In the genomic region with DNA sequence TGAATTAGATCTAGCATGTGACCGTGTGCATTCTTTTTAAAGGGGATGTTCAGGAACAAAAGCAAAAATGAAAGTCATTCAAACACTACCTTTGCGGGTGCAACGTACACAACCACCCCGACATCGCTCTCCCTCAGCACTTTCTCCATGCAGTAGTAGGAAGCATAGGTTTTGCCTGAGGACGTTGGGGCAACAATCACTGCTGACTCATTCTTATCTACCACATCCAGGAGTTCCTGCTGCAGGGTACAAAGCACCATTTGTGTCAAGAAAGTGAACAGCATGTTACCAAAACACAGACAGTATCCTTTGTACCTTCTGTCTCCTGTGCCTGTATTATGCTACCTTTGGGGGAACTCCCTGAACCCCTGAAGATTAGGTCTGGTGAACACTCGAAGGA, we compare ENCODE assay signal across 10 cellular contexts. TPM values are rescaled to one million over a fixed set of nuclear protein-coding genes. Genes with fewer than 3 reads are reported as not detected.
DNase-seq lines count a peak whose midpoint lies in the region; ATAC-seq and TF ChIP-seq lines count a peak whose summit lies in the region.
"Had no signal": no experiment of that assay in that cellular context is flagged by ENCODE, and none has a peak within 500 bp of the region (broad histone marks: within the 10 kb centered on the region; RNA-seq: fewer than 3 reads in every experiment).

No MANE protein-coding gene starts in this region.

- TF ChIP-seq POLR2A in stomach (IDR thresholded peaks at IDR 0.05): no peak

- H3K4me1 ChIP-seq in stomach: peaks cover 0 to 9% (median 0%) of the 10 kb centered on the region in 4 donors
- H3K4me1 ChIP-seq: BLaER1, left ventricle myocardium inferior had no signal

- peaks cover 7 to 83% (median 70%) of the 10 kb centered on the region in 4 donors for H3K36me3 ChIP-seq in stomach

- H3K4me3 ChIP-seq in fibroblast of pulmonary artery (replicated peaks; ENCODE audit: low read depth, low read length) (no peak overlapping the region), stomach (no peak overlapping the region)
- H3K4me3 ChIP-seq: BLaER1, left ventricle myocardium inferior had no signal

- 30 to 46% (median 35%) methylated on average over 7 of the region's 7 CpGs for WGBS in stomach, 5 donors

- H3K9me3 ChIP-seq in stomach: no peaks in the 10 kb centered on the region
- H3K9me3 ChIP-seq: BLaER1, left ventricle myocardium inferior had no signal

- ATAC-seq in left ventricle myocardium superior: peak; percentile 51
- no peak for ATAC-seq in Right ventricle myocardium inferior
- ATAC-seq in GM21529 (IDR thresholded peaks at IDR 0.05; ENCODE audit: unreplicated experiment): no peak

- no peak for TF ChIP-seq EP300 in stomach (IDR thresholded peaks at IDR 0.05)

- H3K27me3 ChIP-seq in stomach: no peaks in the 10 kb centered on the region
- H3K27me3 ChIP-seq: BLaER1 had no signal

- TF ChIP-seq CTCF in fibroblast of pulmonary artery (IDR thresholded peaks at IDR 0.05; ENCODE audit: low read length, missing control alignments) (no peak), stomach (IDR thresholded peaks at IDR 0.05) (no peak)

- H3K27ac ChIP-seq in stomach: peak overlapping the region in 2 of 5 donors; percentile 34 to 50
- H3K27ac ChIP-seq: BLaER1, left ventricle myocardium inferior had no signal

- in situ Hi-C loops in SK-MEL-5 (cut with HindIII; ENCODE audit: low pct_unique_long_range_greater_than_20kb, low sequenced_read_pairs): no loop called here

- no peak for DNase-seq in left ventricle myocardium superior
- DNase-seq in Right ventricle myocardium inferior (ENCODE audit: missing footprints): no peak
- DNase-seq in SK-MEL-5 (ENCODE audit: low read depth, low spot score): peak; percentile 93
- peak; percentile 65 for DNase-seq in fibroblast of pulmonary artery (ENCODE audit: low read depth)
- peak; percentile 31 for DNase-seq in stomach
- no peak for DNase-seq in NCI-H2227 treated with DMSO at 0.1 percent for 48 hours (lab: John Stamatoyannopoulos, UW)
- no peak for DNase-seq in NCI-H748 (lab: John Stamatoyannopoulos, UW; ENCODE audit: unreplicated experiment)
- DNase-seq: left ventricle myocardium inferior had no signal

- intact Hi-C loops in left ventricle myocardium superior (cut with micrococcal nuclease): no loop called here
- intact Hi-C loops in Right ventricle myocardium inferior (cut with DNase I): no loop called here
- intact Hi-C loops in stomach (cut with DNase I; ENCODE audit: low total_unique reads): no loop called here

RNA-seq across cellular contexts. Expression of a gene that starts 58.6 kb away (rescaled TPM):
- total RNA-seq in left ventricle myocardium superior: 9.7 TPM
- 8.6 TPM for total RNA-seq in Right ventricle myocardium inferior
- total RNA-seq in SK-MEL-5 (2014; rRNA removed; shearing (Covaris generic)): 15.2 and 20.4 TPM in 2 replicates
- polyA plus RNA-seq in SK-MEL-5 (2015; cell fraction: cytosol; rRNA removed): 10.4 and 16.2 TPM in 2 replicates
- 40.5 and 43.1 TPM in 2 replicates for polyA plus RNA-seq in SK-MEL-5 (2015; cell fraction: nucleus; rRNA removed)
- total RNA-seq in stomach: 10 to 100 TPM; 14.6 to 44.4 (median 23.0) TPM
- 10 to 100 TPM in 1 of 3 donors, 1 to 10 TPM in 2; 4.2 to 13.1 (median 6.2) TPM for polyA plus RNA-seq in stomach

Comparison
In these comparisons a context has a peak if more than half of its experiments do, and no peak if none do; other contexts are left out.
1. DNase-seq: peak in SK-MEL-5 (single experiment), fibroblast of pulmonary artery (single experiment) and stomach (single experiment); none in left ventricle myocardium superior (single experiment), Right ventricle myocardium inferior (single experiment), NCI-H2227 treated with DMSO at 0.1 percent for 48 hours (single experiment) and NCI-H748 (single experiment).